Comparison of ENCODE assay signal across 15 cellular contexts in genomic region chr3:183878071-183878470, GRCh38. TPM values are rescaled to one million over a fixed set of nuclear protein-coding genes. Genes with fewer than 3 reads are reported as not detected.
DNase-seq lines count a peak whose midpoint lies in the region; ATAC-seq, FAIRE-seq and TF ChIP-seq lines count a peak whose summit lies in the region.
"Had no signal": no experiment of that assay in that cellular context is flagged by ENCODE, and none has a peak within 500 bp of the region (broad histone marks: within the 10 kb centered on the region; RNA-seq: fewer than 3 reads in every experiment).

No MANE protein-coding gene starts in this region.

- peak; percentile 78 for ATAC-seq in K562
- peak; percentile 53 for ATAC-seq in lung (ENCODE audit: insufficient read depth, low FRiP score)
- ATAC-seq in GM21717 (IDR thresholded peaks at IDR 0.05; ENCODE audit: unreplicated experiment), result no peak
- ATAC-seq in GM21381 (IDR thresholded peaks at IDR 0.05; ENCODE audit: unreplicated experiment), result no peak
- ATAC-seq: stimulated activated memory B cell treated with anti-CD40 and anti-IgM and Interleukin-4, amounts not matched to agents 10 μg/mL and 1 μg/mL and 100 μg/mL, for 72 hours had no signal

- peaks cover 11 to 28% of the 10 kb centered on the region in 2 experiments for H3K4me1 ChIP-seq in K562 (replicated peaks in 1 of 2; ENCODE audit: control insufficient read depth in 2 of 2, insufficient read depth in 2 of 2, low read length in 2 of 2)
- H3K4me1 ChIP-seq in lung (ENCODE audit: control insufficient read depth in 2 of 2, insufficient read depth in 2 of 2, low read length in 2 of 2), result peaks cover 0 to 3% of the 10 kb centered on the region in 2 donors

- H3K9ac ChIP-seq in K562 (ENCODE audit: insufficient read depth in 1 of 2, low read depth in 2 of 2, low read length in 2 of 2), result 0 out of 4 replicates have a peak overlapping the region, but pooled peaks of 1 of the 2 experiments have one; percentile 31

- H3K27ac ChIP-seq in K562 (ENCODE audit: extremely low read depth, low read depth, low read length), result peak overlapping the region; percentile 60; the same call in 1 of the 3 replicates
- H3K27ac ChIP-seq in lung (ENCODE audit: low read depth in 1 of 2, low read length in 1 of 2), result peak overlapping the region in 1 of 2 donors; percentile 45
- H3K27ac ChIP-seq: SK-N-MC, VCaP had no signal

- no peak for TF ChIP-seq POLR2A in K562 (conservative IDR thresholded peaks at IDR 0.05)

- no peak overlapping the region for H2AFZ ChIP-seq in K562 (ENCODE audit: low read depth, low read length)

- POLR2A ChIA-PET in K562 (lab: Yijun Ruan, JAX), result interaction anchor here (1.0 to 1.3 kb wide), 2 partner anchors 20 to 35 kb away, joined by 3 to 4 read pairs; no protein-coding TSS in a partner anchor

- TF ChIP-seq CTCF in K562 (IDR thresholded peaks at IDR 0.05 in 2 of 3, conservative IDR thresholded peaks at IDR 0.05 in 1 of 3; ENCODE audit: insufficient read depth in 2 of 3, low read depth in 1 of 3, low read length in 3 of 3), result no peak
- no peak for TF ChIP-seq CTCF in lung (IDR thresholded peaks at IDR 0.05; ENCODE audit: control extremely low read depth, extremely low read depth)

- H4K20me1 ChIP-seq in K562 (replicated peaks; ENCODE audit: control insufficient read depth, insufficient read depth, low read length), result peaks cover 17% of the 10 kb centered on the region

- no TSS peak for BruUV-seq in K562 (replicated peaks; lab: Mats Ljungman, UMichigan)

- H3K36me3 ChIP-seq in K562 (ENCODE audit: control insufficient read depth, insufficient read depth, low read length), result peaks cover 46% of the 10 kb centered on the region; the same call in 2 of the 3 replicates
- peaks cover 0 to 1% of the 10 kb centered on the region in 2 donors for H3K36me3 ChIP-seq in lung (ENCODE audit: control insufficient read depth in 2 of 2, insufficient read depth in 2 of 2, low read length in 2 of 2)

- DNase-seq in CD1c-positive myeloid dendritic cell (ENCODE audit: extremely low spot score) (peak; percentile 79), NOMO-1 (lab: John Stamatoyannopoulos, UW; ENCODE audit: unreplicated experiment in 2 of 2) (peak; percentile 99 to 100), K562 (ENCODE audit: extremely low read depth in 1 of 4, low spot score in 3 of 4) (peak in 2 of 4 experiments; percentile 30 to 45), lung (ENCODE audit: low spot score) (no peak), RPMI8226 (no peak)
- no peak for DNase-seq in stimulated activated CD4-positive, alpha-beta T cell treated with anti-CD3 and anti-CD28 coated beads, Interleukin-4, amount 100 ng/mL, for 24 hours
- DNase-seq: DMS 273 treated with DMSO at 0.1 percent for 48 hours, NCI-H2107, NCI-H82 had no signal

- H3K9me3 ChIP-seq in K562 (replicated peaks; ENCODE audit: control insufficient read depth, insufficient read depth, low read depth, low read length) (no peaks in the 10 kb centered on the region), lung (ENCODE audit: control insufficient read depth in 2 of 2, insufficient read depth in 1 of 2, low read length in 1 of 2) (no peaks in the 10 kb centered on the region)

- no peaks in the 10 kb centered on the region for H3K27me3 ChIP-seq in K562 (ENCODE audit: control insufficient read depth in 2 of 2, insufficient read depth in 2 of 2, low read length in 2 of 2)
- H3K27me3 ChIP-seq in lung (ENCODE audit: control insufficient read depth, insufficient read depth), result no peaks in the 10 kb centered on the region

- peaks cover 75% of the 10 kb centered on the region for H3K79me2 ChIP-seq in K562 (ENCODE audit: control insufficient read depth, insufficient read depth, low read length)

- peaks cover 15% of the 10 kb centered on the region for H3K9me1 ChIP-seq in K562 (ENCODE audit: control insufficient read depth, insufficient read depth, low read length)

- peak; percentile 85 for FAIRE-seq in K562 (lab: Jason Lieb, UNC)
- FAIRE-seq: GM19239 had no signal

- intact Hi-C loops in K562 (cut with micrococcal nuclease), result no loop called here

- H3K4me3 ChIP-seq in K562 (no peak overlapping the region), lung (no peak overlapping the region)
- H3K4me3 ChIP-seq: SK-N-MC had no signal

- H3K4me2 ChIP-seq in K562 (ENCODE audit: insufficient read depth, low read length), result peak overlapping the region; percentile 46; the same call in 1 of the 2 replicates

- TF ChIP-seq RAD21 in K562 (CRISPR knock-in tag; conservative IDR thresholded peaks at IDR 0.05 in 1 of 2, IDR thresholded peaks at IDR 0.05 in 1 of 2), result no peak

- in situ Hi-C loops in K562 (cut with MboI), result no loop called here

- WGBS in K562 (ENCODE audit: insufficient coverage, low coverage, missing lambda C conversion rate), result 49% methylated on average over 8 of the region's 8 CpGs
- WGBS in lung, 2 donors, result 49 to 74% methylated on average over 8 of the region's 8 CpGs

- CTCF ChIA-PET in K562 (lab: Yijun Ruan, JAX; ENCODE audit: low intra/inter-chr PET ratio), result no interaction called here

- TF ChIP-seq EP300 in K562 (IDR thresholded peaks at IDR 0.05; ENCODE audit: low read length), result no peak

TF ChIP-seq in K562, 482 proteins besides CTCF, POLR2A, EP300 and RAD21 (continues in another document):
- TF ChIP-seq E4F1 (CRISPR knock-in tag; IDR thresholded peaks at IDR 0.05; ENCODE audit: borderline replicate concordance) (no peak), L3MBTL2 (IDR thresholded peaks at IDR 0.05) (peak; percentile 42; the same call in 1 of the 2 replicates), NCOA1 (IDR thresholded peaks at IDR 0.05; ENCODE audit: low read depth) (no peak), NRF1 (conservative IDR thresholded peaks at IDR 0.05 in 1 of 2, IDR thresholded peaks at IDR 0.05 in 1 of 2) (no peak), FOXJ3 (CRISPR knock-in tag; IDR thresholded peaks at IDR 0.05) (no peak), TCF3 (CRISPR knock-in tag; IDR thresholded peaks at IDR 0.05) (peak; percentile 59; the same call in 1 of the 2 replicates)

RNA-seq across cellular contexts. Expression of gene PARL, which starts 6.6 kb away (rescaled TPM):
- total RNA-seq in K562 (2011; cell fraction: chromatin; rRNA removed; ENCODE audit: low replicate concordance), result 24.4 and 51.3 TPM in 2 replicates
- 18.3 and 23.0 TPM in 2 replicates for total RNA-seq in K562 (2011; cell fraction: nucleolus; rRNA removed)
- total RNA-seq in K562 (2011; cell fraction: nucleoplasm; rRNA removed), result 37.7 and 45.7 TPM in 2 replicates
- total RNA-seq in K562 (2014; rRNA removed) (61.8 and 70.6 TPM in 2 replicates), K562 (2014; rRNA removed; fragmentation: Illumina TruSeq; extraction: Trizol) (57.4 and 74.2 TPM in 2 replicates), K562 (2015; rRNA removed; fragmentation: Illumina TruSeq; extraction: Trizol) (49.8 and 56.5 TPM in 2 replicates), K562 (2021) (67.7 and 82.2 TPM in 2 replicates), lung (10 to 100 TPM; 30.0 to 64.0 TPM)
- polyA plus RNA-seq in K562 (2011; rRNA removed) (56.4 and 77.6 TPM in 2 replicates), K562 (2014; fragmentation: Illumina TruSeq; extraction: Trizol) (55.0 and 65.5 TPM in 2 replicates), K562 (2014; fragmentation: Nextera tagmentation; extraction: Ambion mirVana) (10 to 100 TPM; 39.5 to 43.6 TPM), K562 (2014; rRNA removed) (78.0 and 82.4 TPM in 2 replicates), lung (100 to 1,000 TPM in 1 of 2 donors, 10 to 100 TPM in 1; 45.5 to 118 TPM)
- polyA plus RNA-seq in K562 (2011; cell fraction: cytosol; rRNA removed), result 36.8 and 55.5 TPM in 2 replicates
- 26.4 and 28.7 TPM in 2 replicates for polyA plus RNA-seq in K562 (2011; cell fraction: nucleus; rRNA removed)
- polyA plus RNA-seq in K562 (2012), result 48.1 and 70.5 TPM in 2 replicates
- 37.8 and 45.8 TPM in 2 replicates for polyA minus RNA-seq in K562 (2011; rRNA and poly(A)+ RNA removed)
- 16.8 and 24.7 TPM in 2 replicates for polyA minus RNA-seq in K562 (2011; cell fraction: cytosol; rRNA and poly(A)+ RNA removed)
- 9.6 and 14.0 TPM in 2 replicates for polyA minus RNA-seq in K562 (2011; cell fraction: nucleus; rRNA and poly(A)+ RNA removed)

RNA-seq across cellular contexts. Expression of gene MAP6D1, which starts 52.7 kb away (rescaled TPM):
- 2.8 TPM in 1 of 2 replicates, not detected in the other for total RNA-seq in K562 (2011; cell fraction: chromatin; rRNA removed; ENCODE audit: low replicate concordance)
- 0.92 and 3.7 TPM in 2 replicates for total RNA-seq in K562 (2011; cell fraction: nucleolus; rRNA removed)
- total RNA-seq in K562 (2011; cell fraction: nucleoplasm; rRNA removed), result 0.88 and 1.7 TPM in 2 replicates
- 0.82 and 1.1 TPM in 2 replicates for total RNA-seq in K562 (2014; rRNA removed)
- not detected in 2 replicates for total RNA-seq in K562 (2014; rRNA removed; fragmentation: Illumina TruSeq; extraction: Trizol)
- 0.22 TPM in 1 of 2 replicates, not detected in the other for total RNA-seq in K562 (2015; rRNA removed; fragmentation: Illumina TruSeq; extraction: Trizol)
- total RNA-seq in K562 (2021), result 1.5 and 2.4 TPM in 2 replicates
- polyA plus RNA-seq in K562 (2011; rRNA removed), result not detected in 2 replicates
- 0.65 and 1.6 TPM in 2 replicates for polyA plus RNA-seq in K562 (2011; cell fraction: cytosol; rRNA removed)
- polyA plus RNA-seq in K562 (2011; cell fraction: nucleus; rRNA removed), result 0.48 and 0.63 TPM in 2 replicates
- polyA plus RNA-seq in K562 (2012), result 0.08 and 1.4 TPM in 2 replicates
- 0.16 and 0.84 TPM in 2 replicates for polyA plus RNA-seq in K562 (2014; fragmentation: Illumina TruSeq; extraction: Trizol)
- polyA plus RNA-seq in K562 (2014; fragmentation: Nextera tagmentation; extraction: Ambion mirVana), result under 1 TPM in 1 of 2 experiments, not detected in 1; 0.18 TPM
- polyA plus RNA-seq in K562 (2014; rRNA removed), result 0.54 and 0.66 TPM in 2 replicates
- not detected in 2 replicates for polyA minus RNA-seq in K562 (2011; rRNA and poly(A)+ RNA removed)
- not detected in 2 replicates for polyA minus RNA-seq in K562 (2011; cell fraction: cytosol; rRNA and poly(A)+ RNA removed)
- 0.27 TPM in 1 of 2 replicates, not detected in the other for polyA minus RNA-seq in K562 (2011; cell fraction: nucleus; rRNA and poly(A)+ RNA removed)
- 1 to 10 TPM in 1 of 2 donors, under 1 TPM in 1; 0.85 to 1.9 TPM for total RNA-seq in lung
- polyA plus RNA-seq in lung, result 1 to 10 TPM in 1 of 2 donors, under 1 TPM in 1; 0.64 to 1.8 TPM

Comparison
In these comparisons a context has a peak if more than half of its experiments do, and no peak if none do; other contexts are left out.
1. DNase-seq: peak in CD1c-positive myeloid dendritic cell (single experiment) and NOMO-1 (2 of 2); none in lung (single experiment), RPMI8226 (single experiment) and stimulated activated CD4-positive, alpha-beta T cell treated with anti-CD3 and anti-CD28 coated beads, Interleukin-4, amount 100 ng/mL, for 24 hours (single experiment).
2. ATAC-seq: peak in K562 (single experiment) and lung (single experiment); none in GM21717 (single experiment) and GM21381 (single experiment).